ENCODE assay signal across 11 cellular contexts in the genomic region with DNA sequence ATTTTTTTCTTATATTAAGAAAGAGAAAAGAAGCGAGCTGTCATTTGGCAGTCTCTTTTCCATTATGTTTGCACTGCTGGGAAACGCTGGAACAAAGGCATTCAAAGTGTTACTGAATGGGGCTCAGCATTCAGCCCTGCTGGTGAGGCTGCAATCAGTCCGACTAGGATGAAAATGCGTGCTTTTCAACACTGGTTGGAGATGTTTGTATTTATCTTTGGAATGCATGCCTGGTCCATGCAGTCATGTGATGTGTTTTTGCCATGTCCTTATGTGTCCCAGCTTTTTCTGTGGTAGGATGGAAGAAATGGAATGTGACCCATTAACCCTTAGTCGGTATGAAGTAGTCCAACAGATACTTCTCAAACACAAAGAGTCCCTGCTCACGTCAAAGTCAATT.
DNase-seq lines count a peak whose midpoint lies in the region; ATAC-seq and TF ChIP-seq lines count a peak whose summit lies in the region.
"Had no signal": no experiment of that assay in that cellular context is flagged by ENCODE, and none has a peak within 500 bp of the region (broad histone marks: within the 10 kb centered on the region; RNA-seq: fewer than 3 reads in every experiment).

No MANE protein-coding gene starts in this region.

- no peak overlapping the region for H3K4me3 Mint-ChIP-seq in WTC11
- no peak overlapping the region for H3K4me3 Mint-ChIP-seq in glutamatergic neuron (ENCODE audit: unreplicated experiment)
- no peak overlapping the region for H3K4me3 Mint-ChIP-seq in nephron progenitor cell

- H3K36me3 Mint-ChIP-seq in WTC11 (no peaks in the 10 kb centered on the region), glutamatergic neuron (ENCODE audit: unreplicated experiment) (no peaks in the 10 kb centered on the region), nephron progenitor cell (ENCODE audit: low read depth) (peaks cover 19% of the 10 kb centered on the region)

- POLR2A ChIA-PET in WTC11 (lab: Charles Lee), result interaction anchor here (0.7 kb wide), 1 partner anchor 608 kb away, joined by 3 read pairs; no protein-coding TSS in a partner anchor

- peak; percentile 76 for ATAC-seq in WTC11
- ATAC-seq: foreskin keratinocyte had no signal

- DNase-seq in ELF-1 (ENCODE audit: low read depth, low spot score) (peak; percentile 31), WTC11 (ENCODE audit: low spot score) (no peak), glutamatergic neuron (no peak), nephron progenitor cell (no peak), GOT3 (lab: John Stamatoyannopoulos, UW) (no peak), DMS53 treated with DMSO at 0.1 percent for 48 hours (lab: John Stamatoyannopoulos, UW; ENCODE audit: unreplicated experiment) (no peak), SIG-M5 treated with dmso at 0.1 percent for 504 hours (lab: John Stamatoyannopoulos, UW; ENCODE audit: unreplicated experiment) (no peak), DMS53 (lab: John Stamatoyannopoulos, UW) (no peak)
- DNase-seq: foreskin keratinocyte, NCI-H1436, OCI-M1 had no signal

- peaks cover 36% of the 10 kb centered on the region for H3K4me1 Mint-ChIP-seq in WTC11
- peaks cover 31% of the 10 kb centered on the region for H3K4me1 Mint-ChIP-seq in glutamatergic neuron (ENCODE audit: low read depth, unreplicated experiment)
- peaks cover 62% of the 10 kb centered on the region for H3K4me1 Mint-ChIP-seq in nephron progenitor cell

- H3K27me3 Mint-ChIP-seq in WTC11 (ENCODE audit: low read depth) (no peaks in the 10 kb centered on the region), glutamatergic neuron (ENCODE audit: unreplicated experiment) (no peaks in the 10 kb centered on the region), nephron progenitor cell (ENCODE audit: low read depth, poor library complexity) (no peaks in the 10 kb centered on the region)

- TF ChIP-seq CTCF in WTC11 (IDR thresholded peaks at IDR 0.05), result no peak
- TF ChIP-seq CTCF in glutamatergic neuron (IDR thresholded peaks at IDR 0.05; ENCODE audit: partially characterized antibody, unreplicated experiment), result no peak
- TF ChIP-seq CTCF in nephron progenitor cell (IDR thresholded peaks at IDR 0.05), result no peak

- H3K9me3 Mint-ChIP-seq in WTC11 (0 out of 2 replicates have a peak, but pooled peaks cover under 1% of the 10 kb centered on the region), glutamatergic neuron (ENCODE audit: unreplicated experiment) (peaks cover 4% of the 10 kb centered on the region), nephron progenitor cell (peaks cover 27% of the 10 kb centered on the region)

- CTCF ChIA-PET in WTC11 (lab: Charles Lee), result interaction anchor here (1.0 kb wide), 1 partner anchor 486 kb away, joined by 3 read pairs; no protein-coding TSS in a partner anchor

- H3K27ac Mint-ChIP-seq in WTC11 (peak overlapping the region; percentile 6; the same call in 1 of the 2 replicates), glutamatergic neuron (ENCODE audit: unreplicated experiment) (peak overlapping the region; percentile 34), nephron progenitor cell (peak overlapping the region; percentile 88)

TF ChIP-seq in WTC11, 78 proteins besides CTCF, POLR2A, EP300 and RAD21:
- TF ChIP-seq, protein P1, sequence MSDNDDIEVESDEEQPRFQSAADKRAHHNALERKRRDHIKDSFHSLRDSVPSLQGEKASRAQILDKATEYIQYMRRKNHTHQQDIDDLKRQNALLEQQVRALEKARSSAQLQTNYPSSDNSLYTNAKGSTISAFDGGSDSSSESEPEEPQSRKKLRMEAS (CRISPR knock-in tag; IDR thresholded peaks at IDR 0.05), result no peak
- TF ChIP-seq JUN (CRISPR knock-in tag; IDR thresholded peaks at IDR 0.05) (no peak), SMAD3 (CRISPR knock-in tag; IDR thresholded peaks at IDR 0.05; ENCODE audit: borderline replicate concordance) (no peak), ZNF416 (CRISPR knock-in tag; IDR thresholded peaks at IDR 0.05) (no peak), ZNF121 (CRISPR knock-in tag; IDR thresholded peaks at IDR 0.05) (no peak)
- TF ChIP-seq, protein P2, sequence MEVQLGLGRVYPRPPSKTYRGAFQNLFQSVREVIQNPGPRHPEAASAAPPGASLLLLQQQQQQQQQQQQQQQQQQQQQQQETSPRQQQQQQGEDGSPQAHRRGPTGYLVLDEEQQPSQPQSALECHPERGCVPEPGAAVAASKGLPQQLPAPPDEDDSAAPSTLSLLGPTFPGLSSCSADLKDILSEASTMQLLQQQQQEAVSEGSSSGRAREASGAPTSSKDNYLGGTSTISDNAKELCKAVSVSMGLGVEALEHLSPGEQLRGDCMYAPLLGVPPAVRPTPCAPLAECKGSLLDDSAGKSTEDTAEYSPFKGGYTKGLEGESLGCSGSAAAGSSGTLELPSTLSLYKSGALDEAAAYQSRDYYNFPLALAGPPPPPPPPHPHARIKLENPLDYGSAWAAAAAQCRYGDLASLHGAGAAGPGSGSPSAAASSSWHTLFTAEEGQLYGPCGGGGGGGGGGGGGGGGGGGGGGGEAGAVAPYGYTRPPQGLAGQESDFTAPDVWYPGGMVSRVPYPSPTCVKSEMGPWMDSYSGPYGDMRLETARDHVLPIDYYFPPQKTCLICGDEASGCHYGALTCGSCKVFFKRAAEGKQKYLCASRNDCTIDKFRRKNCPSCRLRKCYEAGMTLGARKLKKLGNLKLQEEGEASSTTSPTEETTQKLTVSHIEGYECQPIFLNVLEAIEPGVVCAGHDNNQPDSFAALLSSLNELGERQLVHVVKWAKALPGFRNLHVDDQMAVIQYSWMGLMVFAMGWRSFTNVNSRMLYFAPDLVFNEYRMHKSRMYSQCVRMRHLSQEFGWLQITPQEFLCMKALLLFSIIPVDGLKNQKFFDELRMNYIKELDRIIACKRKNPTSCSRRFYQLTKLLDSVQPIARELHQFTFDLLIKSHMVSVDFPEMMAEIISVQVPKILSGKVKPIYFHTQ (CRISPR knock-in tag; IDR thresholded peaks at IDR 0.05), result no peak
TF ChIP-seq in WTC11: peak in this region for 0.

Comparison
In these comparisons a context has a peak if more than half of its experiments do, and no peak if none do; other contexts are left out.
1. H3K27ac Mint-ChIP-seq: peak in every context shown above with its lines; median percentile 88 in nephron progenitor cell; 34 in glutamatergic neuron; 6 in WTC11.